ENCODE assay signal across 12 cellular contexts in genomic region chr10:79404690-79405131, GRCh38. TPM values are rescaled to one million over a fixed set of nuclear protein-coding genes. Genes with fewer than 3 reads are reported as not detected.
DNase-seq lines count a peak whose midpoint lies in the region; ATAC-seq and TF ChIP-seq lines count a peak whose summit lies in the region.
"Had no signal": no experiment of that assay in that cellular context is flagged by ENCODE, and none has a peak within 500 bp of the region (broad histone marks: within the 10 kb centered on the region; RNA-seq: fewer than 3 reads in every experiment).

No MANE protein-coding gene starts in this region.

- H3K23ac ChIP-seq in IMR-90 (ENCODE audit: low read depth, low read length) = peak overlapping the region; percentile 63; the same call in 1 of the 2 replicates
- H3K23ac ChIP-seq in mesendoderm (ENCODE audit: low read length) = no peak overlapping the region

- H2BK120ac ChIP-seq in IMR-90 (ENCODE audit: low read depth, low read length) (peak overlapping the region; percentile 55), mesendoderm (ENCODE audit: low read depth, low read length) (no peak overlapping the region)

- no peak overlapping the region; the same call in 1 of the 2 replicates for H3K18ac ChIP-seq in IMR-90 (ENCODE audit: low read depth, low read length)
- H3K18ac ChIP-seq in mesendoderm (ENCODE audit: low read length) = no peak overlapping the region

- H3K14ac ChIP-seq in IMR-90 (replicated peaks; ENCODE audit: low read depth, low read length) = peak overlapping the region; percentile 57

- H3K4me2 ChIP-seq in IMR-90 (ENCODE audit: low read depth, low read length) (peak overlapping the region; percentile 0; the same call in 1 of the 2 replicates), mesendoderm (ENCODE audit: low read length) (no peak overlapping the region)

- TF ChIP-seq POLR2A in IMR-90 (IDR thresholded peaks at IDR 0.05; ENCODE audit: low read depth, low read length) = no peak
- TF ChIP-seq POLR2A in stomach (IDR thresholded peaks at IDR 0.05) = no peak

- intact Hi-C loops in IMR-90 (cut with micrococcal nuclease) = no loop called here
- intact Hi-C loops in stomach (cut with DNase I; ENCODE audit: low total_unique reads) = no loop called here

- peaks cover 54% of the 10 kb centered on the region for H3K9me1 ChIP-seq in IMR-90 (ENCODE audit: insufficient read depth, low read length)

- H3K4me1 ChIP-seq in IMR-90 (ENCODE audit: control insufficient read depth, insufficient read depth, low read length) = peaks cover 78% of the 10 kb centered on the region
- peaks cover 11 to 39% of the 10 kb centered on the region in 2 donors for H3K4me1 ChIP-seq in esophagus (ENCODE audit: control insufficient read depth in 2 of 2, insufficient read depth in 2 of 2, low read length in 1 of 2)
- H3K4me1 ChIP-seq in mesendoderm (ENCODE audit: control insufficient read depth, low read depth, low read length) = peaks cover 14% of the 10 kb centered on the region
- peaks cover 0 to 100% (median 71%) of the 10 kb centered on the region in 5 donors for H3K4me1 ChIP-seq in subcutaneous abdominal adipose tissue (ENCODE audit: control insufficient read depth in 5 of 5, insufficient read depth in 5 of 5, low read length in 5 of 5)
- no peaks in the 10 kb centered on the region for H3K4me1 ChIP-seq in stomach

- CTCF ChIA-PET in IMR-90 (lab: Yijun Ruan, JAX) = no interaction called here

- H4K91ac ChIP-seq in IMR-90 (ENCODE audit: insufficient read depth, low read depth, low read length) = peak overlapping the region; percentile 58

- TF ChIP-seq CTCF in IMR-90 (conservative IDR thresholded peaks at IDR 0.05; ENCODE audit: low read depth, low read length) (no peak), stomach (IDR thresholded peaks at IDR 0.05) (no peak)

- H3K79me2 ChIP-seq in mesendoderm (ENCODE audit: control insufficient read depth, insufficient read depth, low read length) = no peaks in the 10 kb centered on the region

- DNase-seq in IMR-90 = no peak
- no peak for DNase-seq in mesendoderm
- DNase-seq in SHP77 treated with DMSO at 0.1 percent for 48 hours (lab: John Stamatoyannopoulos, UW) = no peak
- DNase-seq in stomach = no peak
- DNase-seq: activated CD4-positive, alpha-beta T cell treated with anti-CD3 and anti-CD28 coated beads, Interleukin-2, amount 50 U/mL, for 1 hour; activated effector memory CD4-positive, alpha-beta T cell treated with Interleukin-2 at 50 U/mL for 16 hours; natural killer cell; NCI-H2171 treated with DMSO at 0.1 percent for 48 hours had no signal

- POLR2A ChIA-PET in IMR-90 (lab: Charles Lee; ENCODE audit: unreplicated experiment) = no interaction called here

- H3K9me3 ChIP-seq in IMR-90 (ENCODE audit: control insufficient read depth, insufficient read depth, low read length) = no peaks in the 10 kb centered on the region
- no peaks in the 10 kb centered on the region for H3K9me3 ChIP-seq in esophagus (ENCODE audit: control insufficient read depth in 2 of 2, insufficient read depth in 1 of 2, low read depth in 1 of 2, low read length in 1 of 2)
- H3K9me3 ChIP-seq in subcutaneous abdominal adipose tissue (ENCODE audit: control insufficient read depth in 5 of 5, low read length in 5 of 5) = no peaks in the 10 kb centered on the region
- H3K9me3 ChIP-seq in stomach = no peaks in the 10 kb centered on the region

- peak overlapping the region; percentile 61 for H2AFZ ChIP-seq in IMR-90 (replicated peaks; ENCODE audit: low read length, poor library complexity)

- H2BK20ac ChIP-seq in IMR-90 (ENCODE audit: low read depth, low read length) = peak overlapping the region; percentile 51

- dilution Hi-C loops in IMR-90 (cut with HindIII; ENCODE audit: low sequenced_read_pairs, unreplicated experiment) = no loop called here

- no peak for ATAC-seq in IMR-90 (ENCODE audit: low read depth)
- ATAC-seq in GM21381 (IDR thresholded peaks at IDR 0.05; ENCODE audit: unreplicated experiment) = no peak
- ATAC-seq in HG03097 (IDR thresholded peaks at IDR 0.05; ENCODE audit: low FRiP score, unreplicated experiment) = no peak
- ATAC-seq: natural killer cell had no signal

- in situ Hi-C loops in IMR-90 (cut with MboI; ENCODE audit: low sequenced_read_pairs) = no loop called here

- H4K5ac ChIP-seq in IMR-90 (ENCODE audit: low read depth, low read length) (no peak overlapping the region), mesendoderm (ENCODE audit: low read length) (no peak overlapping the region)

- H3K79me1 ChIP-seq in IMR-90 (ENCODE audit: low read depth in 1 of 2, low read length in 2 of 2) (peaks cover 41 to 89% of the 10 kb centered on the region in 2 experiments), mesendoderm (ENCODE audit: low read length) (no peaks in the 10 kb centered on the region)

- H3K36me3 ChIP-seq in IMR-90 (ENCODE audit: control insufficient read depth, insufficient read depth, low read length) (peaks cover 36% of the 10 kb centered on the region), esophagus (ENCODE audit: control insufficient read depth in 2 of 2, insufficient read depth in 2 of 2, low read length in 1 of 2) (no peaks in the 10 kb centered on the region), mesendoderm (ENCODE audit: control insufficient read depth, insufficient read depth, low read length) (no peaks in the 10 kb centered on the region), subcutaneous abdominal adipose tissue (ENCODE audit: control insufficient read depth in 5 of 5, insufficient read depth in 5 of 5, low read length in 5 of 5) (peaks cover 0 to 15% (median 3%) of the 10 kb centered on the region in 5 donors), stomach (no peaks in the 10 kb centered on the region)

- H3K4me3 ChIP-seq in IMR-90 (ENCODE audit: insufficient read depth, low read depth, low read length) = no peak overlapping the region
- H3K4me3 ChIP-seq in esophagus (ENCODE audit: low read depth in 1 of 2, low read length in 2 of 2) = no peak overlapping the region
- no peak overlapping the region for H3K4me3 ChIP-seq in mesendoderm (ENCODE audit: low read length)
- peak overlapping the region in 4 of 5 donors; percentile 8 to 43 (median 27) for H3K4me3 ChIP-seq in subcutaneous abdominal adipose tissue (ENCODE audit: low read depth in 1 of 5, low read length in 5 of 5)
- no peak overlapping the region for H3K4me3 ChIP-seq in stomach

- H2BK5ac ChIP-seq in IMR-90 (ENCODE audit: low read depth, low read length, poor library complexity, severe bottlenecking) (no peak overlapping the region), mesendoderm (ENCODE audit: low read length) (no peak overlapping the region)

- H4K20me1 ChIP-seq in IMR-90 (ENCODE audit: insufficient read depth, low read length) = peaks cover 44% of the 10 kb centered on the region

- no peak overlapping the region for H2BK15ac ChIP-seq in IMR-90 (ENCODE audit: low read depth, low read length)
- no peak overlapping the region for H2BK15ac ChIP-seq in mesendoderm (replicated peaks; ENCODE audit: low read depth)

- WGBS in IMR-90 (ENCODE audit: extremely low coverage in 2 of 2, insufficient read length in 1 of 2), 2 experiments = 76% methylated on average over 4 of the region's 5 CpGs; no CpG with 5 or more reads in 1 of the 2 experiments
- 68 to 71% methylated on average over 5 of the region's 5 CpGs for WGBS in esophagus, 2 donors
- WGBS in mesendoderm (ENCODE audit: extremely low coverage, insufficient coverage, low lambda C conversion rate) = no CpG with 5 or more reads among the region's 5 CpGs
- 43 to 62% (median 51%) methylated on average over 5 of the region's 5 CpGs for whole genome bisulfite sequencing in stomach, 5 donors

- H3K56ac ChIP-seq in IMR-90 (ENCODE audit: extremely low read depth, insufficient read depth, low read length) = no peak overlapping the region
- H3K56ac ChIP-seq in mesendoderm (ENCODE audit: low read length) = peak overlapping the region; percentile 20

- peak overlapping the region; percentile 31 for H3K9ac ChIP-seq in IMR-90 (ENCODE audit: low read depth, low read length)
- peak overlapping the region; percentile 10 for H3K9ac ChIP-seq in mesendoderm (ENCODE audit: low read length)
- H3K9ac ChIP-seq in subcutaneous abdominal adipose tissue (ENCODE audit: low read length in 5 of 5) = peak overlapping the region in 1 of 5 donors; percentile 49

- H3K27me3 ChIP-seq in IMR-90 (ENCODE audit: control insufficient read depth, insufficient read depth, low read length) (no peaks in the 10 kb centered on the region), esophagus (ENCODE audit: control insufficient read depth in 1 of 2, insufficient read depth in 2 of 2, low read length in 2 of 2) (no peaks in the 10 kb centered on the region), mesendoderm (ENCODE audit: insufficient read depth, low read length, poor library complexity) (no peaks in the 10 kb centered on the region), subcutaneous abdominal adipose tissue (ENCODE audit: control insufficient read depth in 5 of 5, insufficient read depth in 4 of 5, low read length in 5 of 5) (no peaks in the 10 kb centered on the region), stomach (no peaks in the 10 kb centered on the region)

- H3K27ac ChIP-seq in IMR-90 (ENCODE audit: insufficient read depth, low read length) (peak overlapping the region; percentile 60; the same call in 1 of the 2 replicates), esophagus (ENCODE audit: low read depth in 2 of 2, low read length in 1 of 2) (peak overlapping the region; percentile 30 to 65), mesendoderm (ENCODE audit: low read depth, low read length) (peak overlapping the region; percentile 94), subcutaneous abdominal adipose tissue (ENCODE audit: low read depth, low read length) (peak overlapping the region; percentile 98), stomach (peak overlapping the region in 1 of 5 donors; percentile 6)

- H3K4ac ChIP-seq in IMR-90 (ENCODE audit: low read depth, low read length) (peak overlapping the region; percentile 72), mesendoderm (ENCODE audit: low read depth, low read length) (no peak overlapping the region)

- H2AK9ac ChIP-seq in IMR-90 (replicated peaks; ENCODE audit: low read depth, low read length, poor library complexity) = peak overlapping the region; percentile 86

- no peak for TF ChIP-seq EP300 in stomach (IDR thresholded peaks at IDR 0.05)

- H2AK5ac ChIP-seq in IMR-90 (ENCODE audit: low read depth, low read length) = peak overlapping the region; percentile 83
- H2AK5ac ChIP-seq in mesendoderm (ENCODE audit: low read length) = no peak overlapping the region

- no peak for TF ChIP-seq RAD21 in IMR-90 (IDR thresholded peaks at IDR 0.05; ENCODE audit: low read length)

- peak overlapping the region in 1 of 2 experiments; percentile 41; a peak in 1 of 4 replicates for H4K8ac ChIP-seq in IMR-90 (ENCODE audit: low read depth in 2 of 2, low read length in 2 of 2)
- H4K8ac ChIP-seq in mesendoderm (ENCODE audit: low read depth, low read length) = no peak overlapping the region

- BruUV-seq in IMR-90 (replicated peaks; lab: Mats Ljungman, UMichigan) = no TSS peak

RNA-seq across cellular contexts. Expression of gene ZCCHC24, which starts 40.7 kb away (rescaled TPM):
- total RNA-seq in IMR-90 (2012; rRNA removed) (12.2 and 15.1 TPM in 2 replicates), stomach (10 to 100 TPM in 4 of 5 donors, 1 to 10 TPM in 1; 9.7 to 60.3 (median 28.0) TPM)
- polyA plus RNA-seq in IMR-90 (2012; rRNA removed) (25.9 and 29.9 TPM in 2 replicates), esophagus (1 to 10 TPM; 3.3 to 6.5 TPM), stomach (10 to 100 TPM; 13.3 to 53.0 (median 45.3) TPM)
- 19.8 and 29.3 TPM in 2 replicates for polyA plus RNA-seq in IMR-90 (2012; cell fraction: cytosol; rRNA removed)
- 22.4 and 28.3 TPM in 2 replicates for polyA plus RNA-seq in IMR-90 (2012; cell fraction: nucleus; rRNA removed; ENCODE audit: low replicate concordance)
- 4.7 TPM for polyA plus RNA-seq in mesendoderm (2013, experiment 1 of 2)
- polyA plus RNA-seq in mesendoderm (2013, experiment 2 of 2) = 5.0 TPM

RNA-seq across cellular contexts. Expression of gene PPIF, which starts 57.4 kb away (rescaled TPM):
- total RNA-seq in IMR-90 (2012; rRNA removed) (29.2 and 29.7 TPM in 2 replicates), stomach (100 to 1,000 TPM in 1 of 5 donors, 10 to 100 TPM in 3, 1 to 10 TPM in 1; 6.4 to 149 (median 46.8) TPM)
- polyA plus RNA-seq in IMR-90 (2012; rRNA removed) (127 and 130 TPM in 2 replicates), esophagus (10 to 100 TPM; 38.4 to 57.4 TPM), stomach (100 to 1,000 TPM in 1 of 3 donors, 10 to 100 TPM in 2; 27.5 to 177 (median 54.7) TPM)
- polyA plus RNA-seq in IMR-90 (2012; cell fraction: cytosol; rRNA removed) = 113 and 150 TPM in 2 replicates
- polyA plus RNA-seq in IMR-90 (2012; cell fraction: nucleus; rRNA removed; ENCODE audit: low replicate concordance) = 205 and 248 TPM in 2 replicates
- 82.9 TPM for polyA plus RNA-seq in mesendoderm (2013, experiment 1 of 2)
- polyA plus RNA-seq in mesendoderm (2013, experiment 2 of 2) = 81.0 TPM

Comparison
In these comparisons a context has a peak if more than half of its experiments do, and no peak if none do; other contexts are left out.
1. H3K4me3 ChIP-seq: peak in subcutaneous abdominal adipose tissue (4 of 5); none in IMR-90 (single experiment), esophagus (0 of 2), mesendoderm (single experiment) and stomach (0 of 4).